Comparison of ENCODE assay signal across 2 cellular contexts in the genomic region with DNA sequence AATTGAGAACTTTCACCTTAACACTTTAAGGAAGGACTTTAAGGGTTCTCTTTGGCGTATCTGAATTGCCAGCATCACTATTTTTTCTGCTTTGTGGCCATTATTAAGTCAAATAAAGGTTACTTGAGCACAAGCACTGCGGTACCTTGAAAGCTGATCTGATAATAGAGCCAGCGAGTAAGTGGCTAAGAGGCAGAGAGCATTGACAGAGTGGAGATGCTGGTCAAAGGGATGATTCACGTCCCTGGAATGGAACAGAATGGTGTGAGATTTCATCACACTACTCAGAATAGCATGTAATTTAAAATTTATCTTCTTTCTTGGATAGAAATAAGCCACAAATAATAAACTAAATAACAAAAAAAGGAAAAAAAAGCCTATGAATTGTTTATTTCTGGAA.
TF ChIP-seq lines count a peak whose summit lies in the region.

No MANE protein-coding gene starts in this region.

TF ChIP-seq in SK-N-SH treated with all-trans-retinoic acid at 6 μM for 48 hours, 23 proteins besides CTCF, POLR2A, EP300 and RAD21 (continued from another document):
- TF ChIP-seq, protein P1, sequence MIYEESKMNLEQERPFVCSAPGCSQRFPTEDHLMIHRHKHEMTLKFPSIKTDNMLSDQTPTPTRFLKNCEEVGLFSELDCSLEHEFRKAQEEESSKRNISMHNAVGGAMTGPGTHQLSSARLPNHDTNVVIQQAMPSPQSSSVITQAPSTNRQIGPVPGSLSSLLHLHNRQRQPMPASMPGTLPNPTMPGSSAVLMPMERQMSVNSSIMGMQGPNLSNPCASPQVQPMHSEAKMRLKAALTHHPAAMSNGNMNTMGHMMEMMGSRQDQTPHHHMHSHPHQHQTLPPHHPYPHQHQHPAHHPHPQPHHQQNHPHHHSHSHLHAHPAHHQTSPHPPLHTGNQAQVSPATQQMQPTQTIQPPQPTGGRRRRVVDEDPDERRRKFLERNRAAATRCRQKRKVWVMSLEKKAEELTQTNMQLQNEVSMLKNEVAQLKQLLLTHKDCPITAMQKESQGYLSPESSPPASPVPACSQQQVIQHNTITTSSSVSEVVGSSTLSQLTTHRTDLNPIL (CRISPR knock-in tag; IDR thresholded peaks at IDR 0.05; ENCODE audit: low read depth) = no peak
- TF ChIP-seq RARB (CRISPR knock-in tag; IDR thresholded peaks at IDR 0.05) = no peak
- no peak for TF ChIP-seq ZFP3 (CRISPR knock-in tag; IDR thresholded peaks at IDR 0.05)
- TF ChIP-seq, protein P2, sequence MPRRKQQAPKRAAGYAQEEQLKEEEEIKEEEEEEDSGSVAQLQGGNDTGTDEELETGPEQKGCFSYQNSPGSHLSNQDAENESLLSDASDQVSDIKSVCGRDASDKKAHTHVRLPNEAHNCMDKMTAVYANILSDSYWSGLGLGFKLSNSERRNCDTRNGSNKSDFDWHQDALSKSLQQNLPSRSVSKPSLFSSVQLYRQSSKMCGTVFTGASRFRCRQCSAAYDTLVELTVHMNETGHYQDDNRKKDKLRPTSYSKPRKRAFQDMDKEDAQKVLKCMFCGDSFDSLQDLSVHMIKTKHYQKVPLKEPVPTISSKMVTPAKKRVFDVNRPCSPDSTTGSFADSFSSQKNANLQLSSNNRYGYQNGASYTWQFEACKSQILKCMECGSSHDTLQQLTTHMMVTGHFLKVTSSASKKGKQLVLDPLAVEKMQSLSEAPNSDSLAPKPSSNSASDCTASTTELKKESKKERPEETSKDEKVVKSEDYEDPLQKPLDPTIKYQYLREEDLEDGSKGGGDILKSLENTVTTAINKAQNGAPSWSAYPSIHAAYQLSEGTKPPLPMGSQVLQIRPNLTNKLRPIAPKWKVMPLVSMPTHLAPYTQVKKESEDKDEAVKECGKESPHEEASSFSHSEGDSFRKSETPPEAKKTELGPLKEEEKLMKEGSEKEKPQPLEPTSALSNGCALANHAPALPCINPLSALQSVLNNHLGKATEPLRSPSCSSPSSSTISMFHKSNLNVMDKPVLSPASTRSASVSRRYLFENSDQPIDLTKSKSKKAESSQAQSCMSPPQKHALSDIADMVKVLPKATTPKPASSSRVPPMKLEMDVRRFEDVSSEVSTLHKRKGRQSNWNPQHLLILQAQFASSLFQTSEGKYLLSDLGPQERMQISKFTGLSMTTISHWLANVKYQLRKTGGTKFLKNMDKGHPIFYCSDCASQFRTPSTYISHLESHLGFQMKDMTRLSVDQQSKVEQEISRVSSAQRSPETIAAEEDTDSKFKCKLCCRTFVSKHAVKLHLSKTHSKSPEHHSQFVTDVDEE (CRISPR knock-in tag; IDR thresholded peaks at IDR 0.05) = no peak
- TF ChIP-seq ESRRG (CRISPR knock-in tag; IDR thresholded peaks at IDR 0.05) = no peak
- no peak for TF ChIP-seq BACH2 (CRISPR knock-in tag; IDR thresholded peaks at IDR 0.05; ENCODE audit: borderline replicate concordance)
- TF ChIP-seq CSDC2 (CRISPR knock-in tag; IDR thresholded peaks at IDR 0.05) = no peak
- TF ChIP-seq GLIS3 (CRISPR knock-in tag; IDR thresholded peaks at IDR 0.05) = no peak
- TF ChIP-seq ZNF70 (CRISPR knock-in tag; IDR thresholded peaks at IDR 0.05) = no peak
- no peak for TF ChIP-seq ARNTL (CRISPR knock-in tag; IDR thresholded peaks at IDR 0.05; ENCODE audit: borderline replicate concordance, low read depth)
- no peak for TF ChIP-seq ZNF8 (CRISPR knock-in tag; IDR thresholded peaks at IDR 0.05)
- no peak for TF ChIP-seq SNAI2 (CRISPR knock-in tag; IDR thresholded peaks at IDR 0.05)
- TF ChIP-seq PPARA (CRISPR knock-in tag; IDR thresholded peaks at IDR 0.05; ENCODE audit: borderline replicate concordance) = no peak
- no peak for TF ChIP-seq ZC3H10 (CRISPR knock-in tag; IDR thresholded peaks at IDR 0.05)
TF ChIP-seq in SK-N-SH treated with all-trans-retinoic acid at 6 μM for 48 hours: peak in this region for 0.

TF ChIP-seq in SK-N-SH, 30 proteins besides CTCF, POLR2A, EP300 and RAD21 (continued from another document):
- TF ChIP-seq, protein P3, sequence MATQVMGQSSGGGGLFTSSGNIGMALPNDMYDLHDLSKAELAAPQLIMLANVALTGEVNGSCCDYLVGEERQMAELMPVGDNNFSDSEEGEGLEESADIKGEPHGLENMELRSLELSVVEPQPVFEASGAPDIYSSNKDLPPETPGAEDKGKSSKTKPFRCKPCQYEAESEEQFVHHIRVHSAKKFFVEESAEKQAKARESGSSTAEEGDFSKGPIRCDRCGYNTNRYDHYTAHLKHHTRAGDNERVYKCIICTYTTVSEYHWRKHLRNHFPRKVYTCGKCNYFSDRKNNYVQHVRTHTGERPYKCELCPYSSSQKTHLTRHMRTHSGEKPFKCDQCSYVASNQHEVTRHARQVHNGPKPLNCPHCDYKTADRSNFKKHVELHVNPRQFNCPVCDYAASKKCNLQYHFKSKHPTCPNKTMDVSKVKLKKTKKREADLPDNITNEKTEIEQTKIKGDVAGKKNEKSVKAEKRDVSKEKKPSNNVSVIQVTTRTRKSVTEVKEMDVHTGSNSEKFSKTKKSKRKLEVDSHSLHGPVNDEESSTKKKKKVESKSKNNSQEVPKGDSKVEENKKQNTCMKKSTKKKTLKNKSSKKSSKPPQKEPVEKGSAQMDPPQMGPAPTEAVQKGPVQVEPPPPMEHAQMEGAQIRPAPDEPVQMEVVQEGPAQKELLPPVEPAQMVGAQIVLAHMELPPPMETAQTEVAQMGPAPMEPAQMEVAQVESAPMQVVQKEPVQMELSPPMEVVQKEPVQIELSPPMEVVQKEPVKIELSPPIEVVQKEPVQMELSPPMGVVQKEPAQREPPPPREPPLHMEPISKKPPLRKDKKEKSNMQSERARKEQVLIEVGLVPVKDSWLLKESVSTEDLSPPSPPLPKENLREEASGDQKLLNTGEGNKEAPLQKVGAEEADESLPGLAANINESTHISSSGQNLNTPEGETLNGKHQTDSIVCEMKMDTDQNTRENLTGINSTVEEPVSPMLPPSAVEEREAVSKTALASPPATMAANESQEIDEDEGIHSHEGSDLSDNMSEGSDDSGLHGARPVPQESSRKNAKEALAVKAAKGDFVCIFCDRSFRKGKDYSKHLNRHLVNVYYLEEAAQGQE (IDR thresholded peaks at IDR 0.05; ENCODE audit: low read depth, low read length) = no peak
- TF ChIP-seq RCOR1 (IDR thresholded peaks at IDR 0.05; ENCODE audit: low read length) = no peak
- no peak for TF ChIP-seq GATA2 (CRISPR knock-in tag; IDR thresholded peaks at IDR 0.05)
TF ChIP-seq in SK-N-SH: peak in this region for 0.
